ENCODE assay signal across 20 cellular contexts in the genomic region with DNA sequence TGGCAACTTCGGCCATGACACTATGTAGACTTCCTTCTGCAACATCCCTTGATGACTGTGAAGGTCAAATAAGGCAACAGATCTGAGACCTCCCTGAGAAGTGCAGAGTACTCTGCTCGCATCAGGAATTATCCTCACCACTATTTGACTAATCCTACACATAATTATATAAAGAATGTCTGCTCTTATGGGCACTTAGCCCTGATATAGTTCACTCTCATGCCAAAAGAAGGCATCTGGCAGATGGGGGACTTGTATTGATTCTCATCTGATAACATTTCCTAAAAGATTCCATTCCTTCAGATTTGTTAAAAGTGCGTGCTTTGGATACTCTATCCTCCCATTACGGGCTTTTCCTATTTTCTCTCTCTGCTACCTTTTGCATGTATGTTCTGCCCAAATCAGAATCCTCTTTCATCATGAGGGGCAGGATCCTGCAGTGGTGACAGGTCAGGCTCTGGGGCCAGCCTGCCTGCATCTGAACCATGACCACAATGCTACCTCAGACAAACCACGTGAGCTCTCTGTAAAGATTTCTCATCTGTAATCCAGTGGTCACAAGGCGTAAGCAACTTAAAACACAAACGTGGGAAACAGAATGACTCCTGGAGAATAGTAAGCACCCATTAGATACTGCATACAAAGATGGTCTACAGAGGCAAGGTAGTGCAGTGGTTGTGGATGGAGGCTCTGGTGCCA.
DNase-seq lines count a peak whose midpoint lies in the region; ATAC-seq and TF ChIP-seq lines count a peak whose summit lies in the region.
"Had no signal": no experiment of that assay in that cellular context is flagged by ENCODE, and none has a peak within 500 bp of the region (broad histone marks: within the 10 kb centered on the region; RNA-seq: fewer than 3 reads in every experiment).

No MANE protein-coding gene starts in this region.

- no peaks in the 10 kb centered on the region for H3K36me3 Mint-ChIP-seq in endodermal cell (ENCODE audit: low read depth)

- H3K4me3 ChIP-seq in endodermal cell (ENCODE audit: low read length): no peak overlapping the region
- no peak overlapping the region for H3K4me3 ChIP-seq in adrenal gland
- H3K4me3 ChIP-seq: GM12878, MG63, thyroid gland had no signal

- H3K9ac ChIP-seq in endodermal cell (ENCODE audit: extremely low read depth, low read length, poor library complexity, severe bottlenecking): no peak overlapping the region

- WGBS in endodermal cell (ENCODE audit: insufficient coverage in 1 of 2, insufficient read length in 1 of 2), 2 experiments: 95 to 96% methylated on average over 6 to 7 of the region's 7 CpGs
- WGBS in adrenal gland, 4 donors: 89 to 93% (median 90%) methylated on average over 7 of the region's 7 CpGs

- H3K36me3 ChIP-seq in endodermal cell (ENCODE audit: control insufficient read depth, insufficient read depth, low read length) (no peaks in the 10 kb centered on the region), adrenal gland (replicated peaks in 1 of 2) (no peaks in the 10 kb centered on the region)
- H3K36me3 ChIP-seq: brain microvascular endothelial cell, MG63, thyroid gland had no signal

- no peaks in the 10 kb centered on the region for H3K27me3 ChIP-seq in endodermal cell (ENCODE audit: control insufficient read depth, insufficient read depth, low read length, poor library complexity, severe bottlenecking)
- H3K27me3 ChIP-seq in adrenal gland: no peaks in the 10 kb centered on the region
- H3K27me3 ChIP-seq: brain microvascular endothelial cell, MG63, thyroid gland had no signal

- no peak overlapping the region for H3K27ac ChIP-seq in endodermal cell (ENCODE audit: low read depth, low read length)
- H3K27ac ChIP-seq in adrenal gland: no peak overlapping the region
- H3K27ac ChIP-seq: brain microvascular endothelial cell, epithelial cell of prostate, thyroid gland had no signal

- H3K27me3 Mint-ChIP-seq in stimulated activated naive CD8-positive, alpha-beta T cell treated with anti-CD3 and anti-CD28 coated beads, Interleukin-15, amount 100 ng/mL, for 72 hours: no peaks in the 10 kb centered on the region
- H3K27me3 Mint-ChIP-seq in endodermal cell (ENCODE audit: insufficient read depth): no peaks in the 10 kb centered on the region

- H3K4me1 ChIP-seq in endodermal cell (ENCODE audit: control insufficient read depth, insufficient read depth, low read length) (no peaks in the 10 kb centered on the region), adrenal gland (replicated peaks in 1 of 2) (no peaks in the 10 kb centered on the region)
- H3K4me1 ChIP-seq: Caco-2, thyroid gland had no signal

- TF ChIP-seq CTCF in endodermal cell (conservative IDR thresholded peaks at IDR 0.05) (no peak), adrenal gland (IDR thresholded peaks at IDR 0.05) (no peak)

- intact Hi-C loops in adrenal gland (cut with DNase I): no loop called here

- no peaks in the 10 kb centered on the region for H3K9me3 Mint-ChIP-seq in stimulated activated naive CD8-positive, alpha-beta T cell treated with anti-CD3 and anti-CD28 coated beads, Interleukin-15, amount 100 ng/mL, for 72 hours
- peaks cover 6% of the 10 kb centered on the region for H3K9me3 Mint-ChIP-seq in endodermal cell

- peak overlapping the region; percentile 6 to 76 for H3K4me3 Mint-ChIP-seq in stimulated activated naive CD8-positive, alpha-beta T cell treated with anti-CD3 and anti-CD28 coated beads, Interleukin-15, amount 100 ng/mL, for 72 hours
- no peak overlapping the region for H3K4me3 Mint-ChIP-seq in endodermal cell

- H3K9me3 ChIP-seq in endodermal cell (ENCODE audit: control insufficient read depth, low read length): no peaks in the 10 kb centered on the region
- H3K9me3 ChIP-seq in adrenal gland (replicated peaks in 1 of 3): no peaks in the 10 kb centered on the region
- H3K9me3 ChIP-seq: Caco-2, MG63, thyroid gland had no signal

- DNase-seq in stimulated activated CD4-positive, alpha-beta T cell treated with anti-CD3 and anti-CD28 coated beads, Interleukin-1b, Interleukin-23, amount 100 ng/mL, for 48 hours: peak; percentile 41
- DNase-seq in stimulated activated CD4-positive, alpha-beta T cell treated with anti-CD3 and anti-CD28 coated beads, Interleukin-4, amount 100 ng/mL, for 4 hours: no peak
- DNase-seq in amniotic epithelial cell (ENCODE audit: low read depth) (peak; percentile 35), NCI-H146 treated with DMSO at 0.1 percent for 48 hours (lab: John Stamatoyannopoulos, UW; ENCODE audit: unreplicated experiment) (no peak), endodermal cell (no peak), adrenal gland (no peak)
- peak in 1 of 2 donors; percentile 65 for DNase-seq in stimulated activated naive CD8-positive, alpha-beta T cell treated with anti-CD3 and anti-CD28 coated beads, Interleukin-15, amount 100 ng/mL, for 72 hours
- DNase-seq: activated gamma-delta T cell; brain microvascular endothelial cell; Caco-2; cortex of kidney; MG63; NCI-H1930; NCI-H446 treated with DMSO at 0.1 percent for 48 hours; SHP77; stimulated activated CD4-positive, alpha-beta T cell treated with anti-CD3 and anti-CD28 coated beads, Interleukin-2, amount 100 ng/mL, for 48 hours; thyroid gland had no signal

- TF ChIP-seq POLR2A in adrenal gland (IDR thresholded peaks at IDR 0.05): no peak

- peaks cover 78% of the 10 kb centered on the region for H3K4me1 Mint-ChIP-seq in stimulated activated naive CD8-positive, alpha-beta T cell treated with anti-CD3 and anti-CD28 coated beads, Interleukin-15, amount 100 ng/mL, for 72 hours
- H3K4me1 Mint-ChIP-seq in endodermal cell: peaks cover 9% of the 10 kb centered on the region

- ATAC-seq in SK-N-SH treated with all-trans-retinoic acid at 6 μM for 48 hours: peak; percentile 11
- peak; percentile 81 for ATAC-seq in stimulated activated naive CD8-positive, alpha-beta T cell treated with anti-CD3 and anti-CD28 coated beads, Interleukin-15, amount 100 ng/mL, for 72 hours
- ATAC-seq: GM12878 had no signal

- H3K27ac Mint-ChIP-seq in stimulated activated naive CD8-positive, alpha-beta T cell treated with anti-CD3 and anti-CD28 coated beads, Interleukin-15, amount 100 ng/mL, for 72 hours: no peak overlapping the region
- H3K27ac Mint-ChIP-seq in endodermal cell: no peak overlapping the region

TF ChIP-seq in SK-N-SH treated with all-trans-retinoic acid at 6 μM for 48 hours, 23 proteins besides CTCF, POLR2A, EP300 and RAD21:
- no peak for TF ChIP-seq ZNF70 (CRISPR knock-in tag; IDR thresholded peaks at IDR 0.05)
- no peak for TF ChIP-seq ESRRG (CRISPR knock-in tag; IDR thresholded peaks at IDR 0.05)
- peak; percentile 28; the same call in 1 of the 2 replicates for TF ChIP-seq TCF4 (CRISPR knock-in tag; IDR thresholded peaks at IDR 0.05; ENCODE audit: borderline replicate concordance)
- TF ChIP-seq, protein P1, sequence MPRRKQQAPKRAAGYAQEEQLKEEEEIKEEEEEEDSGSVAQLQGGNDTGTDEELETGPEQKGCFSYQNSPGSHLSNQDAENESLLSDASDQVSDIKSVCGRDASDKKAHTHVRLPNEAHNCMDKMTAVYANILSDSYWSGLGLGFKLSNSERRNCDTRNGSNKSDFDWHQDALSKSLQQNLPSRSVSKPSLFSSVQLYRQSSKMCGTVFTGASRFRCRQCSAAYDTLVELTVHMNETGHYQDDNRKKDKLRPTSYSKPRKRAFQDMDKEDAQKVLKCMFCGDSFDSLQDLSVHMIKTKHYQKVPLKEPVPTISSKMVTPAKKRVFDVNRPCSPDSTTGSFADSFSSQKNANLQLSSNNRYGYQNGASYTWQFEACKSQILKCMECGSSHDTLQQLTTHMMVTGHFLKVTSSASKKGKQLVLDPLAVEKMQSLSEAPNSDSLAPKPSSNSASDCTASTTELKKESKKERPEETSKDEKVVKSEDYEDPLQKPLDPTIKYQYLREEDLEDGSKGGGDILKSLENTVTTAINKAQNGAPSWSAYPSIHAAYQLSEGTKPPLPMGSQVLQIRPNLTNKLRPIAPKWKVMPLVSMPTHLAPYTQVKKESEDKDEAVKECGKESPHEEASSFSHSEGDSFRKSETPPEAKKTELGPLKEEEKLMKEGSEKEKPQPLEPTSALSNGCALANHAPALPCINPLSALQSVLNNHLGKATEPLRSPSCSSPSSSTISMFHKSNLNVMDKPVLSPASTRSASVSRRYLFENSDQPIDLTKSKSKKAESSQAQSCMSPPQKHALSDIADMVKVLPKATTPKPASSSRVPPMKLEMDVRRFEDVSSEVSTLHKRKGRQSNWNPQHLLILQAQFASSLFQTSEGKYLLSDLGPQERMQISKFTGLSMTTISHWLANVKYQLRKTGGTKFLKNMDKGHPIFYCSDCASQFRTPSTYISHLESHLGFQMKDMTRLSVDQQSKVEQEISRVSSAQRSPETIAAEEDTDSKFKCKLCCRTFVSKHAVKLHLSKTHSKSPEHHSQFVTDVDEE (CRISPR knock-in tag; IDR thresholded peaks at IDR 0.05): no peak
- no peak for TF ChIP-seq GLIS3 (CRISPR knock-in tag; IDR thresholded peaks at IDR 0.05)
- TF ChIP-seq, protein P2, sequence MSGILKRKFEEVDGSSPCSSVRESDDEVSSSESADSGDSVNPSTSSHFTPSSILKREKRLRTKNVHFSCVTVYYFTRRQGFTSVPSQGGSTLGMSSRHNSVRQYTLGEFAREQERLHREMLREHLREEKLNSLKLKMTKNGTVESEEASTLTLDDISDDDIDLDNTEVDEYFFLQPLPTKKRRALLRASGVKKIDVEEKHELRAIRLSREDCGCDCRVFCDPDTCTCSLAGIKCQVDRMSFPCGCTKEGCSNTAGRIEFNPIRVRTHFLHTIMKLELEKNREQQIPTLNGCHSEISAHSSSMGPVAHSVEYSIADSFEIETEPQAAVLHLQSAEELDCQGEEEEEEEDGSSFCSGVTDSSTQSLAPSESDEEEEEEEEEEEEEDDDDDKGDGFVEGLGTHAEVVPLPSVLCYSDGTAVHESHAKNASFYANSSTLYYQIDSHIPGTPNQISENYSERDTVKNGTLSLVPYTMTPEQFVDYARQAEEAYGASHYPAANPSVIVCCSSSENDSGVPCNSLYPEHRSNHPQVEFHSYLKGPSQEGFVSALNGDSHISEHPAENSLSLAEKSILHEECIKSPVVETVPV (CRISPR knock-in tag; IDR thresholded peaks at IDR 0.05): no peak
- peak; percentile 53 for TF ChIP-seq ISL1 (CRISPR knock-in tag; IDR thresholded peaks at IDR 0.05)
- no peak for TF ChIP-seq PPARA (CRISPR knock-in tag; IDR thresholded peaks at IDR 0.05; ENCODE audit: borderline replicate concordance)
- TF ChIP-seq CSDC2 (CRISPR knock-in tag; IDR thresholded peaks at IDR 0.05): no peak
- TF ChIP-seq, protein P3, sequence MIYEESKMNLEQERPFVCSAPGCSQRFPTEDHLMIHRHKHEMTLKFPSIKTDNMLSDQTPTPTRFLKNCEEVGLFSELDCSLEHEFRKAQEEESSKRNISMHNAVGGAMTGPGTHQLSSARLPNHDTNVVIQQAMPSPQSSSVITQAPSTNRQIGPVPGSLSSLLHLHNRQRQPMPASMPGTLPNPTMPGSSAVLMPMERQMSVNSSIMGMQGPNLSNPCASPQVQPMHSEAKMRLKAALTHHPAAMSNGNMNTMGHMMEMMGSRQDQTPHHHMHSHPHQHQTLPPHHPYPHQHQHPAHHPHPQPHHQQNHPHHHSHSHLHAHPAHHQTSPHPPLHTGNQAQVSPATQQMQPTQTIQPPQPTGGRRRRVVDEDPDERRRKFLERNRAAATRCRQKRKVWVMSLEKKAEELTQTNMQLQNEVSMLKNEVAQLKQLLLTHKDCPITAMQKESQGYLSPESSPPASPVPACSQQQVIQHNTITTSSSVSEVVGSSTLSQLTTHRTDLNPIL (CRISPR knock-in tag; IDR thresholded peaks at IDR 0.05; ENCODE audit: low read depth): no peak

Comparison
In these comparisons a context has a peak if more than half of its experiments do, and no peak if none do; other contexts are left out.
1. DNase-seq: peak in stimulated activated CD4-positive, alpha-beta T cell treated with anti-CD3 and anti-CD28 coated beads, Interleukin-1b, Interleukin-23, amount 100 ng/mL, for 48 hours (single experiment) and amniotic epithelial cell (single experiment); none in stimulated activated CD4-positive, alpha-beta T cell treated with anti-CD3 and anti-CD28 coated beads, Interleukin-4, amount 100 ng/mL, for 4 hours (0 of 2), NCI-H146 treated with DMSO at 0.1 percent for 48 hours (single experiment), endodermal cell (single experiment) and adrenal gland (0 of 7).